Comparison of ENCODE assay signal across 21 cellular contexts in the genomic region with DNA sequence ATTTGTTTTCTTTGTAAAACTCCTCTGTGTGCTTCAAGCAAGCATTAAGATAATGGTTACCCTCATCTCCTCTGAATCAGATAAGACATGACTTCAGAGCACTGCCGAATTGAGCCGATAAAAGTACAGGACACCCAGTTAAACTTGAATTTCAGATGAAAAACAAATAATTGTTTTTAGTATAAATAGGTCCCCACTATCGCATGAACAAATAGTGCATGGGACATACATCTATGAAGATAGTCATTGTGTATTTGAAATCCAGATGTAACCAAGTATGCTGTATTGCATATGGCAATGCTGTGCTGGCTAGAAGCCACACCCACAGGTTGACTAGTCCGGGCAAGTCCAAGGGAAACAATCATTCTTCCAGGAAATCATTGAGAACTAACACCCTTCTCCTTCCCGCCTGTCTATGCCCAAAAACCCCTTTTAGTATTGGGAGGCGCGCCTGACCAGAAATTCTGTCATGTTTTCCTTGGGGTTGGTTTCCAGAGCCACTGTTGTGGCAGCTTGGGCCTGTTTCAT. TPM values are rescaled to one million over a fixed set of nuclear protein-coding genes. Genes with fewer than 3 reads are reported as not detected.
DNase-seq lines count a peak whose midpoint lies in the region; ATAC-seq and TF ChIP-seq lines count a peak whose summit lies in the region.
"Had no signal": no experiment of that assay in that cellular context is flagged by ENCODE, and none has a peak within 500 bp of the region (broad histone marks: within the 10 kb centered on the region; RNA-seq: fewer than 3 reads in every experiment).

No MANE protein-coding gene starts in this region.

- peaks cover 7% of the 10 kb centered on the region for H3K9me3 Mint-ChIP-seq in MCF 10A (ENCODE audit: unreplicated experiment)
- H3K9me3 Mint-ChIP-seq: activated CD8-positive, alpha-beta T cell treated with anti-CD3 and anti-CD28 coated beads for 36 hours; central memory CD8-positive, alpha-beta T cell had no signal

- ATAC-seq in HG02885 (IDR thresholded peaks at IDR 0.05; ENCODE audit: poor library complexity, unreplicated experiment) = no peak
- ATAC-seq in GM19455 (IDR thresholded peaks at IDR 0.05; ENCODE audit: unreplicated experiment) = no peak
- ATAC-seq: activated CD4-positive, CD25-positive, alpha-beta regulatory T cell treated with anti-CD3 and anti-CD28 coated beads, Interleukin-2, amount 50 U/mL, for 24 hours; activated CD8-positive, alpha-beta T cell treated with anti-CD3 and anti-CD28 coated beads for 36 hours; heart left ventricle had no signal

- POLR2A ChIA-PET in MCF 10A (lab: Yijun Ruan, JAX) = interaction anchor here (0.6 to 1.6 kb wide), 5 partner anchors 12 to 440 kb away, joined by 3 to 6 read pairs (median 4); no protein-coding TSS in a partner anchor

- H3K27me3 ChIP-seq in hepatocyte = no peaks in the 10 kb centered on the region

- intact Hi-C loops in MCF 10A (cut with micrococcal nuclease) = loop anchor here (10.0 kb wide), 1 partner anchor 274 kb away; no protein-coding TSS in a partner anchor

- no peaks in the 10 kb centered on the region for H4K20me1 ChIP-seq in hepatocyte (ENCODE audit: insufficient read depth, poor library complexity, severe bottlenecking)

- no peak overlapping the region for H3K4me3 Mint-ChIP-seq in MCF 10A (ENCODE audit: unreplicated experiment)
- H3K4me3 Mint-ChIP-seq: activated CD8-positive, alpha-beta T cell treated with anti-CD3 and anti-CD28 coated beads for 36 hours; central memory CD8-positive, alpha-beta T cell; IgD-negative memory B cell had no signal

- H3K9me3 ChIP-seq in hepatocyte (ENCODE audit: low read depth) = no peaks in the 10 kb centered on the region
- H3K9me3 ChIP-seq: heart left ventricle, SK-N-SH had no signal

- no peaks in the 10 kb centered on the region for H3K36me3 Mint-ChIP-seq in MCF 10A (ENCODE audit: insufficient read depth, unreplicated experiment)
- H3K36me3 Mint-ChIP-seq: IgD-negative memory B cell had no signal

- TF ChIP-seq CTCF in MCF 10A (IDR thresholded peaks at IDR 0.05; ENCODE audit: unreplicated experiment) (no peak), hepatocyte (IDR thresholded peaks at IDR 0.05; ENCODE audit: poor library complexity) (no peak)

- peaks cover 19% of the 10 kb centered on the region for H3K4me1 Mint-ChIP-seq in MCF 10A (ENCODE audit: insufficient read depth, unreplicated experiment)
- H3K4me1 Mint-ChIP-seq: central memory CD8-positive, alpha-beta T cell had no signal

- no peaks in the 10 kb centered on the region for H3K27me3 Mint-ChIP-seq in MCF 10A (ENCODE audit: insufficient read depth, unreplicated experiment)

- H3K79me2 ChIP-seq in hepatocyte = no peaks in the 10 kb centered on the region

- no peak overlapping the region for H2AFZ ChIP-seq in hepatocyte

- no peaks in the 10 kb centered on the region for H3K36me3 ChIP-seq in hepatocyte (replicated peaks; ENCODE audit: insufficient read depth, low read depth)
- H3K36me3 ChIP-seq: heart left ventricle had no signal

- 54% methylated on average over 7 of the region's 7 CpGs for WGBS in hepatocyte (ENCODE audit: low lambda C conversion rate, missing lambda C conversion rate)

- H3K27ac ChIP-seq in hepatocyte = peak overlapping the region; percentile 87
- H3K27ac ChIP-seq: heart left ventricle had no signal

- H3K9me2 ChIP-seq in hepatocyte (replicated peaks; ENCODE audit: insufficient read depth) = no peaks in the 10 kb centered on the region
- H3K9me2 ChIP-seq: SK-N-SH had no signal

- no TSS peak for BruUV-seq in MCF 10A (replicated peaks; lab: Mats Ljungman, UMichigan)

- H3K27ac Mint-ChIP-seq in MCF 10A (ENCODE audit: low read depth, unreplicated experiment) = peak overlapping the region; percentile 91
- H3K27ac Mint-ChIP-seq: activated CD8-positive, alpha-beta T cell treated with anti-CD3 and anti-CD28 coated beads for 36 hours; IgD-negative memory B cell had no signal

- DNase-seq in NCI-H748 (lab: John Stamatoyannopoulos, UW; ENCODE audit: unreplicated experiment) (peak; percentile 7), NCI-H748 treated with DMSO at 0.1 percent for 48 hours (lab: John Stamatoyannopoulos, UW) (no peak), MCF 10A (ENCODE audit: unreplicated experiment) (peak; percentile 80), hepatocyte (ENCODE audit: low spot score) (no peak), germinal center (ENCODE audit: low spot score) (no peak), NK-92 (lab: John Stamatoyannopoulos, UW; ENCODE audit: unreplicated experiment) (no peak)
- DNase-seq: activated CD8-positive, alpha-beta T cell treated with anti-CD3 and anti-CD28 coated beads for 36 hours; activated naive CD4-positive, alpha-beta T cell; activated T-cell treated with anti-CD3 and anti-CD28 coated beads, Interleukin-2, amount 50 U/mL, for 1 hour; amniotic stem cell; effector CD8-positive, alpha-beta T cell; heart left ventricle; MM.1S; NCI-H187; NCI-H345 had no signal

- peaks cover 49% of the 10 kb centered on the region for H3K4me1 ChIP-seq in hepatocyte (ENCODE audit: insufficient read depth)

- CTCF ChIA-PET in MCF 10A (lab: Yijun Ruan, JAX) = interaction anchor here (0.7 to 2.0 kb wide), 9 partner anchors 12 to 299 kb away, joined by 3 to 5 read pairs (median 3); no protein-coding TSS in a partner anchor

- H3K4me3 ChIP-seq in hepatocyte = no peak overlapping the region
- H3K4me3 ChIP-seq: heart left ventricle had no signal

- H3K4me2 ChIP-seq in hepatocyte = no peak overlapping the region
- H3K4me2 ChIP-seq: SK-N-SH had no signal

RNA-seq across cellular contexts. Expression of gene FGFR2, which starts 12.6 kb away (rescaled TPM):
- 2.7 and 3.0 TPM in 2 replicates for total RNA-seq in MCF 10A (2022)
- total RNA-seq in hepatocyte = 72.6 and 90.4 TPM in 2 replicates
- 41.3 and 50.8 TPM in 2 replicates for polyA plus RNA-seq in hepatocyte
- total RNA-seq: activated CD8-positive, alpha-beta T cell treated with anti-CD3 and anti-CD28 coated beads for 36 hours had no signal
- polyA plus RNA-seq: IgD-negative memory B cell had no signal

Comparison
In these comparisons a context has a peak if more than half of its experiments do, and no peak if none do; other contexts are left out.
1. DNase-seq: peak in NCI-H748 (single experiment) and MCF 10A (single experiment); none in NCI-H748 treated with DMSO at 0.1 percent for 48 hours (single experiment), hepatocyte (single experiment), germinal center (single experiment) and NK-92 (single experiment).
2. RNA of gene FGFR2, which starts 12.6 kb away (total RNA-seq): 72.6 to 90.4 TPM in hepatocyte; 2.7 to 3.0 TPM in MCF 10A; every median in the first group is over 10 times any median in the second.